ENCODE assay signal across 13 cellular contexts in the genomic region with DNA sequence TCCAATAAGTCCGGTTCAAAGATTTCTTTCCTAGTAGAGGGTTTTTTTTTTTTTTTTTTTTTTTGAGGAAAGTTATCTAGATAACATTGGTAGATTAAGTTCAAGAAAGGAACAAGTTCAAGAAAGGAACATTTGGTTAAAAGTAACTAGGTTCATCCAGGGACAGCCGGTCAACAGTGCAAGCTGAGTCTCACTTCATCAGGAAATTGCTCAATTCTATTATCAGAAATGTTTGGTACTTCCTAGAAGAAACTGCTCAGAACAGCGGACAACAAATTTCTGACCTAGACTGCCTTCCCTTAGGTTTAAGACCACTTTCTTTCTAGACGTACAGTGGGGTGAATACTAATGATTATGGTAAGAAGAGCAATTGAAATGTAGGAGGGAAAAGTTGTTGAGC. TPM values are rescaled to one million over a fixed set of nuclear protein-coding genes. Genes with fewer than 3 reads are reported as not detected.
DNase-seq lines count a peak whose midpoint lies in the region; ATAC-seq and TF ChIP-seq lines count a peak whose summit lies in the region.
"Had no signal": no experiment of that assay in that cellular context is flagged by ENCODE, and none has a peak within 500 bp of the region (broad histone marks: within the 10 kb centered on the region; RNA-seq: fewer than 3 reads in every experiment).

No MANE protein-coding gene starts in this region.

- no peak overlapping the region for H3K27ac Mint-ChIP-seq in chondrocyte (ENCODE audit: unreplicated experiment)

- H3K36me3 Mint-ChIP-seq in chondrocyte (ENCODE audit: low read depth) = no peaks in the 10 kb centered on the region
- H3K36me3 Mint-ChIP-seq: naive thymus-derived CD8-positive, alpha-beta T cell had no signal

- H3K27me3 ChIP-seq in lower lobe of right lung (ENCODE audit: low read depth) = no peaks in the 10 kb centered on the region
- H3K27me3 ChIP-seq: hepatocyte had no signal

- intact Hi-C loops in lower lobe of right lung (cut with DNase I) = no loop called here

- no peak overlapping the region for H3K4me3 Mint-ChIP-seq in chondrocyte (ENCODE audit: unreplicated experiment)

- H3K4me1 Mint-ChIP-seq in chondrocyte (ENCODE audit: low read depth) = no peaks in the 10 kb centered on the region

- no peaks in the 10 kb centered on the region for H3K36me3 ChIP-seq in lower lobe of right lung

- DNase-seq in stimulated activated CD4-positive, alpha-beta T cell treated with anti-CD3 and anti-CD28 coated beads, Interleukin-4, amount 100 ng/mL, for 24 hours = peak; percentile 2
- DNase-seq in stimulated activated CD4-positive, alpha-beta T cell treated with anti-CD3 and anti-CD28 coated beads, Interleukin-15, amount 100 ng/mL, for 24 hours = no peak
- DNase-seq in amniotic epithelial cell (ENCODE audit: low read depth) (peak; percentile 56), lower lobe of right lung (no peak), NCI-H748 treated with DMSO at 0.1 percent for 48 hours (lab: John Stamatoyannopoulos, UW) (no peak), chondrocyte (ENCODE audit: low spot score) (no peak), NCI-H774 (lab: John Stamatoyannopoulos, UW) (no peak)
- DNase-seq: dermis blood vessel endothelial cell; naive thymus-derived CD8-positive, alpha-beta T cell; NCI-H2029 treated with DMSO at 0.1 percent for 48 hours; stimulated activated CD4-positive, alpha-beta T cell treated with anti-CD3 and anti-CD28 coated beads, Interleukin-4, amount 100 ng/mL, for 1 hour had no signal

- H3K9me3 Mint-ChIP-seq in chondrocyte (ENCODE audit: low read depth) = no peaks in the 10 kb centered on the region
- H3K9me3 Mint-ChIP-seq: naive thymus-derived CD8-positive, alpha-beta T cell had no signal

- ATAC-seq in lower lobe of right lung (peak; percentile 52 to 66), HG03378 (IDR thresholded peaks at IDR 0.05; ENCODE audit: unreplicated experiment) (no peak)
- ATAC-seq: naive thymus-derived CD8-positive, alpha-beta T cell had no signal

- peaks cover 45% of the 10 kb centered on the region for H3K4me1 ChIP-seq in lower lobe of right lung

- peak overlapping the region; percentile 66 for H3K27ac ChIP-seq in lower lobe of right lung
- H3K27ac ChIP-seq: hepatocyte had no signal

- peaks cover 30% of the 10 kb centered on the region for H3K27me3 Mint-ChIP-seq in chondrocyte (ENCODE audit: low read depth)
- H3K27me3 Mint-ChIP-seq: naive thymus-derived CD8-positive, alpha-beta T cell had no signal

- TF ChIP-seq CTCF in lower lobe of right lung (IDR thresholded peaks at IDR 0.05) (no peak), chondrocyte (IDR thresholded peaks at IDR 0.05) (no peak)

- H3K4me3 ChIP-seq in lower lobe of right lung = no peak overlapping the region
- H3K4me3 ChIP-seq: hepatocyte had no signal

- H3K9me3 ChIP-seq in lower lobe of right lung = no peaks in the 10 kb centered on the region

RNA-seq across cellular contexts. Expression of gene IL2RA, which starts 3.7 kb away (rescaled TPM):
- total RNA-seq in lower lobe of right lung (2.9 TPM), chondrocyte (not detected in 3 replicates)
- total RNA-seq: dermis blood vessel endothelial cell, hepatocyte had no signal

RNA-seq across cellular contexts. Expression of gene RBM17, which starts 23.0 kb away (rescaled TPM):
- total RNA-seq in lower lobe of right lung (90.8 TPM), chondrocyte (56.3 to 59.0 TPM (median 57.0 TPM) in 3 replicates)

Comparison
In these comparisons a context has a peak if more than half of its experiments do, and no peak if none do; other contexts are left out.
1. DNase-seq: peak in stimulated activated CD4-positive, alpha-beta T cell treated with anti-CD3 and anti-CD28 coated beads, Interleukin-4, amount 100 ng/mL, for 24 hours (single experiment) and amniotic epithelial cell (single experiment); none in stimulated activated CD4-positive, alpha-beta T cell treated with anti-CD3 and anti-CD28 coated beads, Interleukin-15, amount 100 ng/mL, for 24 hours (single experiment), lower lobe of right lung (single experiment), NCI-H748 treated with DMSO at 0.1 percent for 48 hours (single experiment), chondrocyte (single experiment) and NCI-H774 (single experiment).